Comparison of ENCODE assay signal across 12 cellular contexts in genomic region chr4:2965262-2965661, GRCh38. TPM values are rescaled to one million over a fixed set of nuclear protein-coding genes. Genes with fewer than 3 reads are reported as not detected.
DNase-seq lines count a peak whose midpoint lies in the region; ATAC-seq, FAIRE-seq and TF ChIP-seq lines count a peak whose summit lies in the region.
"Had no signal": no experiment of that assay in that cellular context is flagged by ENCODE, and none has a peak within 500 bp of the region (broad histone marks: within the 10 kb centered on the region; RNA-seq: fewer than 3 reads in every experiment).

No MANE protein-coding gene starts in this region.

- 91% methylated on average over 16 of the region's 16 CpGs for WGBS in smooth muscle cell (ENCODE audit: low lambda C conversion rate)

- no peaks in the 10 kb centered on the region for H3K9me3 Mint-ChIP-seq in activated naive CD4-positive, alpha-beta T cell treated with anti-CD3 and anti-CD28 coated beads, Interleukin-2, amount 10 ng/mL, durations not matched to agents 7 days and 5 days

- TF ChIP-seq CTCF in endothelial cell of umbilical vein (IDR thresholded peaks at IDR 0.05; ENCODE audit: extremely low read depth in 1 of 2, insufficient read depth in 1 of 2, low read depth in 1 of 2, low read length in 2 of 2) (no peak), smooth muscle cell (IDR thresholded peaks at IDR 0.05; ENCODE audit: borderline replicate concordance, insufficient read depth, poor library complexity, severe bottlenecking) (no peak), omental fat pad (IDR thresholded peaks at IDR 0.05) (no peak)

- no peaks in the 10 kb centered on the region for H3K9me1 ChIP-seq in endothelial cell of umbilical vein (replicated peaks; ENCODE audit: control insufficient read depth, extremely low read depth, insufficient read depth, low read length)

- H3K79me2 ChIP-seq in endothelial cell of umbilical vein (ENCODE audit: control insufficient read depth, insufficient read depth, low read length) (peaks cover 26% of the 10 kb centered on the region), smooth muscle cell (ENCODE audit: low read depth) (peaks cover 39% of the 10 kb centered on the region)

- peaks cover 3% of the 10 kb centered on the region for H3K27me3 Mint-ChIP-seq in activated naive CD4-positive, alpha-beta T cell treated with anti-CD3 and anti-CD28 coated beads, Interleukin-2, amount 10 ng/mL, durations not matched to agents 7 days and 5 days

- no peak for TF ChIP-seq POLR2A in endothelial cell of umbilical vein (IDR thresholded peaks at IDR 0.05; ENCODE audit: low read depth, low read length)

- peak overlapping the region; percentile 80 for H3K4me3 Mint-ChIP-seq in activated naive CD4-positive, alpha-beta T cell treated with anti-CD3 and anti-CD28 coated beads, Interleukin-2, amount 10 ng/mL, durations not matched to agents 7 days and 5 days

- no peak overlapping the region for H3K27ac ChIP-seq in SK-N-MC
- no peak overlapping the region for H3K27ac ChIP-seq in endothelial cell of umbilical vein (ENCODE audit: insufficient read depth, low read depth, low read length)
- H3K27ac ChIP-seq in smooth muscle cell (ENCODE audit: low read depth), result no peak overlapping the region
- H3K27ac ChIP-seq: tibial artery had no signal

- H3K36me3 ChIP-seq in SK-N-MC (ENCODE audit: insufficient read depth, low read length) (no peaks in the 10 kb centered on the region), endothelial cell of umbilical vein (ENCODE audit: control insufficient read depth in 2 of 2, extremely low read depth in 1 of 2, insufficient read depth in 2 of 2, low read length in 2 of 2) (no peaks in the 10 kb centered on the region), smooth muscle cell (ENCODE audit: low read depth) (no peaks in the 10 kb centered on the region)
- H3K36me3 ChIP-seq: tibial artery had no signal

- H3F3A ChIP-seq in smooth muscle cell (ENCODE audit: low read depth), result peaks cover 10% of the 10 kb centered on the region

- peaks cover 23% of the 10 kb centered on the region for H3K4me1 Mint-ChIP-seq in activated naive CD4-positive, alpha-beta T cell treated with anti-CD3 and anti-CD28 coated beads, Interleukin-2, amount 10 ng/mL, durations not matched to agents 7 days and 5 days

- TSS peak; percentile 11 for BruUV-seq in endothelial cell of umbilical vein (replicated peaks; lab: Mats Ljungman, UMichigan)

- H4K20me1 ChIP-seq in endothelial cell of umbilical vein (replicated peaks; ENCODE audit: control insufficient read depth, extremely low read depth, insufficient read depth, low read length) (no peaks in the 10 kb centered on the region), smooth muscle cell (ENCODE audit: low read depth) (peaks cover 15% of the 10 kb centered on the region)

- no peak overlapping the region for H3K4me2 ChIP-seq in endothelial cell of umbilical vein (ENCODE audit: insufficient read depth, low read length)
- H3K4me2 ChIP-seq in smooth muscle cell, result peak overlapping the region; percentile 88

- H3K27me3 ChIP-seq in endothelial cell of umbilical vein (ENCODE audit: control insufficient read depth in 2 of 2, insufficient read depth in 2 of 2, low read length in 2 of 2) (no peaks in the 10 kb centered on the region), smooth muscle cell (ENCODE audit: low read depth) (no peaks in the 10 kb centered on the region)
- H3K27me3 ChIP-seq: dorsolateral prefrontal cortex, tibial artery had no signal

- H2AFZ ChIP-seq in endothelial cell of umbilical vein (ENCODE audit: low read depth, low read length) (no peak overlapping the region), smooth muscle cell (ENCODE audit: low read depth) (no peak overlapping the region)

- peak overlapping the region; percentile 24 for H3K9ac ChIP-seq in SK-N-MC (ENCODE audit: insufficient read length)
- no peak overlapping the region for H3K9ac ChIP-seq in endothelial cell of umbilical vein (replicated peaks; ENCODE audit: extremely low read depth, insufficient read depth, low read length)
- H3K9ac ChIP-seq in smooth muscle cell (ENCODE audit: low read depth), result no peak overlapping the region

- ATAC-seq in GM21786 (IDR thresholded peaks at IDR 0.05; ENCODE audit: unreplicated experiment) (no peak), omental fat pad (ENCODE audit: low FRiP score) (no peak)

- intact Hi-C loops in endothelial cell of umbilical vein (cut with micrococcal nuclease), result loop anchor here (10.0 kb wide), 1 partner anchor 550 kb away; the partner anchor contains the start of genes CFAP99 and ZFYVE28

- FAIRE-seq in endothelial cell of umbilical vein (lab: Jason Lieb, UNC), result no peak

- no peaks in the 10 kb centered on the region for H3K9me3 ChIP-seq in SK-N-MC (ENCODE audit: low read depth, low read length)
- no peaks in the 10 kb centered on the region for H3K9me3 ChIP-seq in endothelial cell of umbilical vein (replicated peaks; ENCODE audit: control insufficient read depth, insufficient read depth, low read length)
- H3K9me3 ChIP-seq in smooth muscle cell (replicated peaks; ENCODE audit: low read depth), result no peaks in the 10 kb centered on the region
- H3K9me3 ChIP-seq: tibial artery had no signal

- peaks cover 26% of the 10 kb centered on the region for H3K4me1 ChIP-seq in endothelial cell of umbilical vein (ENCODE audit: control insufficient read depth, extremely low read depth, insufficient read depth, low read length)
- peaks cover 20% of the 10 kb centered on the region for H3K4me1 ChIP-seq in smooth muscle cell (ENCODE audit: low read depth)

- CTCF ChIA-PET in activated naive CD4-positive, alpha-beta T cell treated with anti-CD3 and anti-CD28 coated beads, Interleukin-2, amount 10 ng/mL, durations not matched to agents 7 days and 5 days (lab: Charles Lee), result interaction anchor here (0.6 to 4.6 kb wide), 4 partner anchors 9 to 212 kb away, joined by 3 to 25 read pairs (median 10); no protein-coding TSS in a partner anchor
- CTCF ChIA-PET in endothelial cell of umbilical vein (lab: Charles Lee), result interaction anchor here (2.7 to 5.2 kb wide), 2 partner anchors 11 to 13 kb away, joined by 9 to 28 read pairs; no protein-coding TSS in a partner anchor

- no peak for DNase-seq in activated naive CD4-positive, alpha-beta T cell treated with anti-CD3 and anti-CD28 coated beads, Interleukin-2, amount 10 ng/mL, durations not matched to agents 7 days and 5 days
- DNase-seq in activated naive CD4-positive, alpha-beta T cell (lab: John Stamatoyannopoulos, UW), result no peak
- no peak for DNase-seq in SK-N-MC (ENCODE audit: low read depth, low spot score)
- DNase-seq in endothelial cell of umbilical vein (ENCODE audit: low read depth, low spot score), result no peak
- no peak for DNase-seq in smooth muscle cell (lab: John Stamatoyannopoulos, UW; ENCODE audit: unreplicated experiment)
- DNase-seq in T1000 (lab: John Stamatoyannopoulos, UW), result no peak
- DNase-seq in omental fat pad (ENCODE audit: low spot score), result no peak
- DNase-seq: NCI-H1092, tibial artery had no signal

- POLR2A ChIA-PET in endothelial cell of umbilical vein (lab: Charles Lee), result no interaction called here

- peaks cover 5% of the 10 kb centered on the region for H3K36me3 Mint-ChIP-seq in activated naive CD4-positive, alpha-beta T cell treated with anti-CD3 and anti-CD28 coated beads, Interleukin-2, amount 10 ng/mL, durations not matched to agents 7 days and 5 days

- dilution Hi-C loops in endothelial cell of umbilical vein (cut with MboI; ENCODE audit: extremely low pct_ligation_motif_present, low sequenced_read_pairs), result no loop called here

- H3K4me3 ChIP-seq in SK-N-MC (no peak overlapping the region), endothelial cell of umbilical vein (replicated peaks in 1 of 3; ENCODE audit: insufficient read depth in 1 of 3, low read depth in 1 of 3, low read length in 3 of 3) (no peak overlapping the region), smooth muscle cell (no peak overlapping the region)
- H3K4me3 ChIP-seq: lung had no signal

- H3K27ac Mint-ChIP-seq in activated naive CD4-positive, alpha-beta T cell treated with anti-CD3 and anti-CD28 coated beads, Interleukin-2, amount 10 ng/mL, durations not matched to agents 7 days and 5 days, result no peak overlapping the region

TF ChIP-seq in endothelial cell of umbilical vein, 7 proteins besides CTCF, POLR2A, EP300 and RAD21 (continues in another document):
- TF ChIP-seq EZH2 (IDR thresholded peaks at IDR 0.05; ENCODE audit: borderline replicate concordance, low read depth, low read length, severe bottlenecking), result no peak
- TF ChIP-seq MAX (IDR thresholded peaks at IDR 0.05; ENCODE audit: insufficient read depth, insufficient read length), result no peak
- no peak for TF ChIP-seq POLR2AphosphoS5 (IDR thresholded peaks at IDR 0.05; ENCODE audit: insufficient read depth, low read depth, low read length)
- TF ChIP-seq GATA2 (IDR thresholded peaks at IDR 0.05; ENCODE audit: insufficient read depth, insufficient read length, low read depth, low read length), result no peak
- TF ChIP-seq JUN (IDR thresholded peaks at IDR 0.05; ENCODE audit: borderline replicate concordance, insufficient read depth, insufficient read length, low read depth), result no peak

RNA-seq across cellular contexts. Expression of gene GRK4, which starts 1.9 kb away (rescaled TPM):
- 5.9 and 6.3 TPM in 2 replicates for total RNA-seq in endothelial cell of umbilical vein
- polyA plus RNA-seq in endothelial cell of umbilical vein, result 3.1 and 3.2 TPM in 2 replicates
- 3.3 and 3.5 TPM in 2 replicates for polyA plus RNA-seq in endothelial cell of umbilical vein (2011; cell fraction: cytosol; rRNA removed)
- polyA plus RNA-seq in endothelial cell of umbilical vein (2011; cell fraction: nucleus; rRNA removed), result 3.2 and 3.9 TPM in 2 replicates
- polyA plus RNA-seq in endothelial cell of umbilical vein (2012), result 3.7 and 4.6 TPM in 2 replicates
- polyA minus RNA-seq in endothelial cell of umbilical vein, result 3.3 and 4.4 TPM in 2 replicates
- 1.2 TPM for polyA minus RNA-seq in endothelial cell of umbilical vein (2011; cell fraction: cytosol; rRNA and poly(A)+ RNA removed)
- polyA minus RNA-seq in endothelial cell of umbilical vein (2011; cell fraction: nucleus; rRNA and poly(A)+ RNA removed), result 2.0 and 2.6 TPM in 2 replicates
- total RNA-seq in smooth muscle cell, result 5.2 and 6.5 TPM in 2 replicates
- polyA plus RNA-seq in smooth muscle cell, result 5.9 and 6.9 TPM in 2 replicates
- 1 to 10 TPM; 5.1 to 6.5 (median 6.1) TPM for total RNA-seq in omental fat pad

RNA-seq across cellular contexts. Expression of gene NOP14, which starts 2.1 kb away (rescaled TPM):
- 40.3 and 45.2 TPM in 2 replicates for total RNA-seq in endothelial cell of umbilical vein
- 7.1 and 9.5 TPM in 2 replicates for polyA plus RNA-seq in endothelial cell of umbilical vein
- 12.1 and 14.3 TPM in 2 replicates for polyA plus RNA-seq in endothelial cell of umbilical vein (2011; cell fraction: cytosol; rRNA removed)
- polyA plus RNA-seq in endothelial cell of umbilical vein (2011; cell fraction: nucleus; rRNA removed), result 20.1 and 28.5 TPM in 2 replicates
- polyA plus RNA-seq in endothelial cell of umbilical vein (2012), result 31.7 and 40.3 TPM in 2 replicates
- 10.6 and 12.6 TPM in 2 replicates for polyA minus RNA-seq in endothelial cell of umbilical vein
- 13.4 TPM for polyA minus RNA-seq in endothelial cell of umbilical vein (2011; cell fraction: cytosol; rRNA and poly(A)+ RNA removed)
- 8.8 and 9.5 TPM in 2 replicates for polyA minus RNA-seq in endothelial cell of umbilical vein (2011; cell fraction: nucleus; rRNA and poly(A)+ RNA removed)
- total RNA-seq in smooth muscle cell, result 12.9 and 18.5 TPM in 2 replicates
- 10.0 and 10.9 TPM in 2 replicates for polyA plus RNA-seq in smooth muscle cell
- 10 to 100 TPM; 20.3 to 47.6 (median 24.8) TPM for total RNA-seq in omental fat pad
